In genomic region chr4:111596491-111596890, GRCh38 we compare ENCODE assay signal across 20 cellular contexts.
"Had no signal": no experiment of that assay in that cellular context is flagged by ENCODE, and none has a peak within 500 bp of the region (broad histone marks: within the 10 kb centered on the region; RNA-seq: fewer than 3 reads in every experiment).

No MANE protein-coding gene starts in this region.

- FAIRE-seq: small intestine had no signal

- DNase-seq: natural killer cell; occipital lobe; ovary; psoas muscle; right cardiac atrium; right lobe of liver; sigmoid colon; small intestine; stimulated activated CD4-positive, alpha-beta T cell treated with anti-CD3 and anti-CD28 coated beads, Interleukin-15, amount 100 ng/mL, for 24 hours; stimulated activated CD4-positive, alpha-beta T cell treated with anti-CD3 and anti-CD28 coated beads, Interleukin-2, amount 100 ng/mL, for 24 hours; stimulated activated CD4-positive, alpha-beta T cell treated with anti-CD3 and anti-CD28 coated beads, Interleukin-2, amount 100 ng/mL, for 48 hours; stimulated activated CD4-positive, alpha-beta T cell treated with anti-CD3 and anti-CD28 coated beads, Interleukin-4, amount 100 ng/mL, for 24 hours; stimulated activated naive B cell treated with anti-CD40 and anti-IgM and Interleukin-4, amounts not matched to agents 10 μg/mL and 1 μg/mL and 100 μg/mL, for 72 hours; stimulated activated naive CD4-positive, alpha-beta T cell treated with Interleukin-2 at 50 U/mL for 16 hours; stomach; thyroid gland; trophoblast cell; upper lobe of left lung; uterus had no signal

- ATAC-seq: natural killer cell; psoas muscle; right cardiac atrium; right lobe of liver; stimulated activated effector memory CD8-positive, alpha-beta T cell treated with anti-CD3 and anti-CD28 coated beads, Interleukin-12 subunit alpha, Interleukin-12 subunit beta, amount 100 ng/mL, for 72 hours; stimulated activated naive B cell treated with anti-CD40 and anti-IgM and Interleukin-4, amounts not matched to agents 10 μg/mL and 1 μg/mL and 100 μg/mL, for 72 hours had no signal
